12 cellular contexts compared by ENCODE assay signal in the genomic region with DNA sequence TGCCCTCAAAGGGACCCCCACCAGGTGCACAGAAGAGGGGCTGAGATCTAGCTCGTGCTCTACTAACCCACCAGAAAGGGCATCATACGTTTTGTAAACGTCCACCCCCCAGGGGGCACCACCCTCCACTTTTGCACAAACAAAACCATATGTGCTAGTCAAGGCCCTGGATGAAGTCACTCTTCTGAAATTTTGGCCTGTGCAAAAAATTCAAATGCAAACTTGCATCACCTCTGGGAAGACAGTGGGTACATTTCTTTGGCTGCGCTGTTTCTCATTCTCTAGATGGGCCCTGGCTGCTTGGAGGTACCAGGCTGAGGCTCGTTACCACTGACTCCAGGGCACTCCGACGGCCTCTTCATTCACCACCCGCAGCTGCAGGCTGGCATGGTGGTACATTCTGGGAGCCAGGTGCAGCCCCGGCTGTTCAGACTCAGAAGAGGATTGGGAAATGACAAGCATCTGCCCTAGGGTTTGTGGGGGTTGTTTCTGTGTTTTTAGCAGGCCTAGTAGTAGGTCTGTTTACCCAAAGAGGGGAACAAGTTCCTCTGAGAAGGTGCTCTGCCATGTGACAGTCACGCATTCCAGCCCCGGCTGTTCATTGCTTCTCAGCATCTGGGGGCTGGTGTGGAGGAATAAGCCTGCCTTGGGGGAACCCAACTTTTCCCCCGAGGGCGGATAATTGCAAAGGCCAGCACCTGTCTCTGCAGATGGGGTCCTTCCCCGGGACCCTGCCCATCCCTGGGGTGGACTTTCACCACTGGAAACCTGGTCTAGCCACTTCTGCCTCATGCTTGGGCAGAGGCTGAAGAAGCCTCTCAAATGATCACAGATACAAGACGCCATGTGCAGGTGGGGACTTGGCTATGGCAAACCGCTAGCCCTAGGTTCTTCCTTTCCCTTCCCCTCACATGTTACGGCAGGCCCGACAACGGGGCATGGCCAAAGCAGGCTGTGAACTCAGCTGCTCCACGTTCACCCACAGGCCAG.
DNase-seq lines count a peak whose midpoint lies in the region; ATAC-seq and TF ChIP-seq lines count a peak whose summit lies in the region.
"Had no signal": no experiment of that assay in that cellular context is flagged by ENCODE, and none has a peak within 500 bp of the region (broad histone marks: within the 10 kb centered on the region; RNA-seq: fewer than 3 reads in every experiment).

No MANE protein-coding gene starts in this region.

- H3K4me3 ChIP-seq in epithelial cell of esophagus (ENCODE audit: low read length), result no peak overlapping the region
- no peak overlapping the region for H3K4me3 ChIP-seq in trophoblast cell (ENCODE audit: low read depth, low read length)
- H3K4me3 ChIP-seq: skin epidermis had no signal

- H3K27me3 ChIP-seq in trophoblast cell (ENCODE audit: insufficient read depth, low read length), result no peaks in the 10 kb centered on the region

- H3K79me2 ChIP-seq in trophoblast cell (ENCODE audit: control insufficient read depth, insufficient read depth, low read length, poor library complexity), result no peaks in the 10 kb centered on the region

- H4K12ac ChIP-seq in trophoblast cell (ENCODE audit: low read depth, low read length), result no peak overlapping the region

- no peak overlapping the region for H2AK5ac ChIP-seq in trophoblast cell (ENCODE audit: low read length)

- no peak overlapping the region for H4K8ac ChIP-seq in trophoblast cell (ENCODE audit: low read depth, low read length)

- H2AFZ ChIP-seq in trophoblast cell (ENCODE audit: insufficient read depth, low read length, poor library complexity), result no peak overlapping the region

- DNase-seq in DMS79 treated with DMSO at 0.1 percent for 48 hours (lab: John Stamatoyannopoulos, UW) (peak; percentile 66), NCI-H524 treated with DMSO at 0.1 percent for 48 hours (lab: John Stamatoyannopoulos, UW) (peak; percentile 99), epithelial cell of esophagus (ENCODE audit: low read depth) (peak; percentile 29), trophoblast cell (peak; percentile 8 to 64)
- DNase-seq: activated gamma-delta T cell, DND-41, NCI-H526 had no signal

- H3K36me3 ChIP-seq in trophoblast cell (ENCODE audit: control insufficient read depth in 1 of 2, insufficient read depth in 2 of 2, low read length in 2 of 2), result peaks cover 0 to 7% of the 10 kb centered on the region in 2 experiments

- TF ChIP-seq CTCF in epithelial cell of esophagus (IDR thresholded peaks at IDR 0.05; ENCODE audit: insufficient read depth, low read depth, low read length, missing control alignments), result no peak

- ATAC-seq in GM21723 (IDR thresholded peaks at IDR 0.05; ENCODE audit: unreplicated experiment) (no peak), HG03045 (IDR thresholded peaks at IDR 0.05; ENCODE audit: unreplicated experiment) (no peak), HG02938 (IDR thresholded peaks at IDR 0.05; ENCODE audit: unreplicated experiment) (no peak), GM18519 (IDR thresholded peaks at IDR 0.05; ENCODE audit: low FRiP score, unreplicated experiment) (no peak)

- peaks cover 7% of the 10 kb centered on the region for H3K9me3 ChIP-seq in trophoblast cell (ENCODE audit: insufficient read depth, low read depth, low read length)

- no peak overlapping the region for H2BK12ac ChIP-seq in trophoblast cell (ENCODE audit: low read length)

- H3K4me1 ChIP-seq in trophoblast cell (ENCODE audit: control insufficient read depth in 1 of 2, insufficient read depth in 2 of 2, low read length in 2 of 2), result no peaks in the 10 kb centered on the region

- H3K4ac ChIP-seq in trophoblast cell (ENCODE audit: low read depth, low read length), result no peak overlapping the region

- H2BK5ac ChIP-seq in trophoblast cell (ENCODE audit: low read depth, low read length, poor library complexity), result no peak overlapping the region

- H3K4me2 ChIP-seq in trophoblast cell (ENCODE audit: low read length), result no peak overlapping the region

- no peak overlapping the region for H3K14ac ChIP-seq in trophoblast cell (ENCODE audit: low read length)

- H2BK120ac ChIP-seq in trophoblast cell (ENCODE audit: insufficient read depth, low read length, poor library complexity), result no peak overlapping the region

- no peak overlapping the region for H3K27ac ChIP-seq in trophoblast cell (ENCODE audit: low read depth, low read length)
- H3K27ac ChIP-seq: skin epidermis had no signal

- no CpG with 5 or more reads among the region's 20 CpGs for WGBS in trophoblast cell (ENCODE audit: extremely low coverage, insufficient coverage, insufficient read length)

- H3K18ac ChIP-seq in trophoblast cell (ENCODE audit: low read length), result no peak overlapping the region

- H3K23ac ChIP-seq in trophoblast cell (ENCODE audit: low read length), result no peak overlapping the region

- no peaks in the 10 kb centered on the region for H3K79me1 ChIP-seq in trophoblast cell (ENCODE audit: low read length)

- H4K91ac ChIP-seq in trophoblast cell (ENCODE audit: low read depth, low read length), result no peak overlapping the region

- no peak overlapping the region for H3K9ac ChIP-seq in trophoblast cell (ENCODE audit: low read length)

Comparison
In these comparisons a context has a peak if more than half of its experiments do, and no peak if none do; other contexts are left out.
1. DNase-seq: peak in every context shown above with its lines; median percentile 99 in NCI-H524 treated with DMSO at 0.1 percent for 48 hours; 66 in DMS79 treated with DMSO at 0.1 percent for 48 hours; 36 in trophoblast cell; 29 in epithelial cell of esophagus.